In the genomic region with DNA sequence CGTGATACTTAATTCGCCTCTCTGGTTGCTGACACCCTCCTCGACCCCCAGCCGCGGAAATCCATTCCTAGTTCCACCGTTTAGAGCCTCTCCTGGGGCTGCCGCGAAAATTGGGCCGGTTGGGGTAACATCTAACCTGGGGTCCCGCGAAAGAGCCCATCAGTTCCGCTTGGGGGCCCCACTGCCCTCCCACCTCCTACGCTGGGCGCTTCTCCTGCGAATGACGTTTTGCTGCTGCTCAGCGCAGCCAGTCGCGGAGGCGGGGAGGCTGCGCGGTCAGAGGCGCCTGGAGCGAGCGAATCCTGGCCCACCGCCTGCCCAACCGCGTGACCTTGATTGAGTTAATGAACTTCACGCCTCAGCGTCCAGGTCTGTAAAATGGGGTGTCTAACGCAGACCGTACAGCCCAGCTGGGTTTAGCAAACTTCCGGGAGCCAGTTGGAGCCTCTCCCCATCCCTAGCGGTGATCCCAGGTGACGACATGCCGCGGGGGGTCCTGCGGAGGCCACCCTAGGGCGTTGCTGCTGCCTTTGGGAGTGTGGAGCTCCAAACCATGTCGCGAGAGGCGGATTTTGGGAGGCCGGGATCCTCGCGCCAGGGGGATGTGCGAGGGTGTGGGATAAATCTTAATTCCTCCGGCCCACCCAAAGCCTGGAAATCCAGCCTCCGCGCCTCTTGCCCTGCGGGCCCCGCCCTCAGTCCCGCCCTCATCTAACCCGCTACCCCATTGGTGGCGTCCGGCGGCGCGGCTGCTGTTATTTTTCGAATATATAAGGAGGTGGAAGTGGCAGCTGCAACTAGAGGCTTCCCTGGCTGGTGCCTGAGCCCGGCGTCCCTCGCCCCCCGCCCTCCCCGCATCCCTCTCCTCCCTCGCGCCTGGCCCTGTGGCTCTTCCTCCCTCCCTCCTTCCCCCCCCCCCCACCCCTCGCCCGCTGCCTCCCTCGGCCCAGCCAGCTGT, we compare ENCODE assay signal across 8 cellular contexts. TPM values are rescaled to one million over a fixed set of nuclear protein-coding genes. Genes with fewer than 3 reads are reported as not detected.
A peak's percentile ranks its signal among the peaks of the same experiment; 100 is the strongest.
DNase-seq lines count a peak whose midpoint lies in the region; ATAC-seq and TF ChIP-seq lines count a peak whose summit lies in the region.

A gene (plus strand): TSS at position 800 of the 958 bp plus-strand sequence. CDS start 222 bp downstream, outside the sequence.

- peak within 1 kb of the TSS; percentile 45 to 73 (median 69) for H3K4me3 ChIP-seq in right lobe of liver

- 2% methylated on average over 41 of the region's 69 CpGs for WGBS in right lobe of liver (ENCODE audit: insufficient coverage, low coverage, low lambda C conversion rate, missing lambda C conversion rate)

- H3K27me3 ChIP-seq in right lobe of liver: no peaks in the 10 kb centered on the region

- peaks cover 0 to 25% (median 11%) of the 10 kb centered on the region in 4 donors for H3K4me1 ChIP-seq in right lobe of liver

- intact Hi-C loops in right lobe of liver (cut with DNase I): no loop called here

- ATAC-seq in GM19438 (IDR thresholded peaks at IDR 0.05; ENCODE audit: low read depth, unreplicated experiment) (peak; percentile 66), right lobe of liver (peak; percentile 88 to 94 (median 91))

- TF ChIP-seq POLR2A in right lobe of liver (IDR thresholded peaks at IDR 0.05): peak; percentile 51

- DNase-seq in CD1c-positive myeloid dendritic cell (ENCODE audit: extremely low spot score) (peak; percentile 91), HK-2 (ENCODE audit: unreplicated experiment) (peak; percentile 94), NCI-H82 (lab: John Stamatoyannopoulos, UW) (peak; percentile 99), dermis microvascular lymphatic vessel endothelial cell (ENCODE audit: low read depth in 2 of 2) (peak; percentile 73 to 92), right lobe of liver (peak; percentile 94 to 95 (median 95))
- peak; percentile 86 to 87 for DNase-seq in activated CD4-positive, alpha-beta T cell treated with anti-CD3 and anti-CD28 coated beads, Interleukin-2, amount 50 U/mL, for 4 hours
- DNase-seq in stimulated activated CD4-positive, alpha-beta T cell treated with anti-CD3 and anti-CD28 coated beads, Interleukin-4, amount 100 ng/mL, for 48 hours (ENCODE audit: low read depth in 2 of 2): peak; percentile 83 to 91

- peak within 1 kb of the TSS; percentile 89 to 95 (median 89) for H3K27ac ChIP-seq in right lobe of liver

- no peaks in the 10 kb centered on the region for H3K36me3 ChIP-seq in right lobe of liver

- TF ChIP-seq CTCF in right lobe of liver (IDR thresholded peaks at IDR 0.05): peak; percentile 28 to 71 (median 40)

- no peaks in the 10 kb centered on the region for H3K9me3 ChIP-seq in right lobe of liver

RNA-seq across cellular contexts. Expression of the gene that starts here (rescaled TPM):
- total RNA-seq in dermis microvascular lymphatic vessel endothelial cell (27.5 and 31.4 TPM in 2 replicates), right lobe of liver (10 to 100 TPM; 10.9 to 28.7 (median 16.5) TPM)

Comparison
In these comparisons a context has a peak if more than half of its experiments do, and no peak if none do; other contexts are left out.
1. Peak in every context shown above with its lines: DNase-seq, ATAC-seq, H3K4me3 ChIP-seq and H3K27ac ChIP-seq.